8 cellular contexts compared by ENCODE assay signal in the genomic region with DNA sequence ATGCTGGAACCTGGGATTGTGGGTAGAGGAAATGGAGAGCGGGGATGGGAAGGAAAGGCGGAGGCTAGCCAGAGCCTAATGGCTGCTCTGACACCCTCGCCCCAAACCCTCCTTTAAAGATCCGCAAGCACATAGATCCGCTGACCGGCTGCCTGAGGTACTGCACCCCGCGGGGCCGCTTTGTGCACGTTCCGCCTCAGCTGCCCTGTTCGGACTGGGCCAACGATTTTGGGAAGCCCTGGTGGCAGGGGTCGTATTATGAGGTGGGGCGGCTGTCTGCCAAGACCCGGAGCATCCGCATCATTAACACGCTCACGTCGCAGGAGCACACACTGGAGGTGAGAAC.
DNase-seq lines count a peak whose midpoint lies in the region; ATAC-seq lines count a peak whose summit lies in the region.

No MANE protein-coding gene starts in this region.

- peak overlapping the region; percentile 79 for H3K4me3 ChIP-seq in iPS-18c (ENCODE audit: insufficient read depth, low read depth, low read length)

- ATAC-seq in HG03139 (IDR thresholded peaks at IDR 0.05; ENCODE audit: unreplicated experiment), result no peak
- ATAC-seq in GM18858 (IDR thresholded peaks at IDR 0.05; ENCODE audit: unreplicated experiment), result no peak

- peak overlapping the region; percentile 95 for H3K27ac ChIP-seq in angular gyrus (ENCODE audit: low read depth, low read length)

- DNase-seq in DMS79 (lab: John Stamatoyannopoulos, UW) (peak; percentile 24), DMS79 treated with DMSO at 0.1 percent for 48 hours (lab: John Stamatoyannopoulos, UW) (no peak), NCI-H1105 treated with DMSO at 0.1 percent for 48 hours (lab: John Stamatoyannopoulos, UW) (peak; percentile 73)
- DNase-seq in stimulated activated CD4-positive, alpha-beta T cell treated with anti-CD3 and anti-CD28 coated beads, Interleukin-2, amount 100 ng/mL, for 4 hours (ENCODE audit: low read depth), result peak; percentile 38

- no peaks in the 10 kb centered on the region for H3K9me3 ChIP-seq in iPS-18c (ENCODE audit: control insufficient read depth, insufficient read depth, low read length)
